In the genomic region with DNA sequence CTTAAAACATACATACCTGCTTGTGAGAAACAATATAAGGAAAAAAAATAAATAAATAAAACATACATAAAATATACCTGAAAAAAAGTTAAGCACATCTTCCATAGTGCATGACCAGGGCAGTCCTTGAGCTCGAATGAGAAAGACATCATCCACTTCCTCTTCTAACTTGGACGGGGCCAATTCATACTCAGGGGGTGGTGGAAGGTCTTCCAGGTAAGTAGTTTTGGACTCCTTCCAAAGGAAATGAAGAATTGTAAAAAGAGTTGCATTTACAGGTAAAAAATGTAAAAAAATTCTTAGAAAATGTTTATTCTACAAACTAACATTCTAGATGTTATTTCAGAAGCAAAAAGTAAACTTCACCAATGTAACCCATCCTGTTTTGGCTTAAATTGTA, we compare ENCODE assay signal across 23 cellular contexts. TPM values are rescaled to one million over a fixed set of nuclear protein-coding genes. Genes with fewer than 3 reads are reported as not detected.
DNase-seq lines count a peak whose midpoint lies in the region; ATAC-seq and TF ChIP-seq lines count a peak whose summit lies in the region.
"Had no signal": no experiment of that assay in that cellular context is flagged by ENCODE, and none has a peak within 500 bp of the region (broad histone marks: within the 10 kb centered on the region; RNA-seq: fewer than 3 reads in every experiment).

No MANE protein-coding gene starts in this region.

- POLR2A ChIA-PET in activated CD4-positive, alpha-beta memory T cell treated with anti-CD3 and anti-CD28 coated beads, Interleukin-2, amount 10 ng/mL, durations not matched to agents 7 days and 5 days (lab: Charles Lee): interaction anchor here (1.7 to 3.9 kb wide), 2 partner anchors 102 to 131 kb away, joined by 3 to 33 read pairs; no protein-coding TSS in a partner anchor

- no peak for ATAC-seq in CD4-positive, CD25-positive, alpha-beta regulatory T cell (ENCODE audit: low read depth in 2 of 2)
- ATAC-seq: left ventricle myocardium superior, psoas muscle, upper lobe of right lung had no signal

- no peaks in the 10 kb centered on the region for H3K9me2 ChIP-seq in DOHH2 (replicated peaks; ENCODE audit: control insufficient read depth, low read length)
- H3K9me2 ChIP-seq in SU-DHL-6 (replicated peaks; ENCODE audit: insufficient read depth, low read length): no peaks in the 10 kb centered on the region
- H3K9me2 ChIP-seq in hepatocyte (replicated peaks; ENCODE audit: insufficient read depth): no peaks in the 10 kb centered on the region

- H3F3A ChIP-seq in DOHH2 (ENCODE audit: control insufficient read depth, insufficient read depth) (peaks cover 5% of the 10 kb centered on the region), SU-DHL-6 (ENCODE audit: insufficient read depth) (no peaks in the 10 kb centered on the region; the same call in 1 of the 2 replicates)

- H3K9ac ChIP-seq in SU-DHL-6 (ENCODE audit: low read length): no peak overlapping the region

- peaks cover 18 to 49% (median 32%) of the 10 kb centered on the region in 4 donors for H3K4me1 Mint-ChIP-seq in CD4-positive, CD25-positive, alpha-beta regulatory T cell
- peaks cover 30% of the 10 kb centered on the region for H3K4me1 Mint-ChIP-seq in activated CD4-positive, alpha-beta memory T cell treated with anti-CD3 and anti-CD28 coated beads, Interleukin-2, amount 10 ng/mL, durations not matched to agents 7 days and 5 days

- H3K36me3 Mint-ChIP-seq in CD4-positive, CD25-positive, alpha-beta regulatory T cell: peaks cover 33% of the 10 kb centered on the region
- H3K36me3 Mint-ChIP-seq in activated CD4-positive, alpha-beta memory T cell treated with anti-CD3 and anti-CD28 coated beads, Interleukin-2, amount 10 ng/mL, durations not matched to agents 7 days and 5 days (ENCODE audit: low read depth): peaks cover 45% of the 10 kb centered on the region

- no peak for TF ChIP-seq CTCF in DOHH2 (IDR thresholded peaks at IDR 0.05; ENCODE audit: low read depth, low read length, poor library complexity, severe bottlenecking)
- TF ChIP-seq CTCF in SU-DHL-6 (IDR thresholded peaks at IDR 0.05; ENCODE audit: insufficient read depth, low read length, poor library complexity, severe bottlenecking): no peak
- no peak for TF ChIP-seq CTCF in hepatocyte (IDR thresholded peaks at IDR 0.05; ENCODE audit: poor library complexity)

- peak overlapping the region in 1 of 3 donors; percentile 52 for H3K27ac Mint-ChIP-seq in CD4-positive, CD25-positive, alpha-beta regulatory T cell
- H3K27ac Mint-ChIP-seq in activated CD4-positive, alpha-beta memory T cell treated with anti-CD3 and anti-CD28 coated beads, Interleukin-2, amount 10 ng/mL, durations not matched to agents 7 days and 5 days: no peak overlapping the region

- H3K27me3 Mint-ChIP-seq in CD4-positive, CD25-positive, alpha-beta regulatory T cell: no peaks in the 10 kb centered on the region
- no peaks in the 10 kb centered on the region for H3K27me3 Mint-ChIP-seq in activated CD4-positive, alpha-beta memory T cell treated with anti-CD3 and anti-CD28 coated beads, Interleukin-2, amount 10 ng/mL, durations not matched to agents 7 days and 5 days
- H3K27me3 Mint-ChIP-seq: IgD-negative memory B cell had no signal

- peak overlapping the region; percentile 81 for H3K4me2 ChIP-seq in DOHH2 (ENCODE audit: low read length)
- H3K4me2 ChIP-seq in SU-DHL-6 (ENCODE audit: low read depth, low read length, poor library complexity, severe bottlenecking): peak overlapping the region; percentile 82
- H3K4me2 ChIP-seq in hepatocyte: peak overlapping the region; percentile 98

- H3K9me3 ChIP-seq in CD4-positive, CD25-positive, alpha-beta regulatory T cell (ENCODE audit: control insufficient read depth in 2 of 2, low read length in 2 of 2): no peaks in the 10 kb centered on the region
- H3K9me3 ChIP-seq in DOHH2 (ENCODE audit: control insufficient read depth, insufficient read depth, low read length) (no peaks in the 10 kb centered on the region), SU-DHL-6 (ENCODE audit: insufficient read depth, low read length) (no peaks in the 10 kb centered on the region), hepatocyte (ENCODE audit: low read depth) (no peaks in the 10 kb centered on the region)
- H3K9me3 ChIP-seq: psoas muscle, SJCRH30, upper lobe of right lung had no signal

- WGBS in hepatocyte (ENCODE audit: low lambda C conversion rate, missing lambda C conversion rate): 93% methylated on average over 2 of the region's 2 CpGs

- H3K4me3 Mint-ChIP-seq in CD4-positive, CD25-positive, alpha-beta regulatory T cell: peak overlapping the region in 3 of 4 donors; percentile 74 to 97 (median 94)
- no peak overlapping the region for H3K4me3 Mint-ChIP-seq in activated CD4-positive, alpha-beta memory T cell treated with anti-CD3 and anti-CD28 coated beads, Interleukin-2, amount 10 ng/mL, durations not matched to agents 7 days and 5 days

- H3K27me3 ChIP-seq in CD4-positive, CD25-positive, alpha-beta regulatory T cell (ENCODE audit: control insufficient read depth, insufficient read depth, low read length): no peaks in the 10 kb centered on the region
- H3K27me3 ChIP-seq in DOHH2 (ENCODE audit: control insufficient read depth, low read length) (no peaks in the 10 kb centered on the region), SU-DHL-6 (ENCODE audit: low read length) (no peaks in the 10 kb centered on the region), hepatocyte (no peaks in the 10 kb centered on the region)
- H3K27me3 ChIP-seq: dorsolateral prefrontal cortex, SJCRH30, upper lobe of right lung had no signal

- H2AFZ ChIP-seq in SU-DHL-6 (ENCODE audit: low read depth, low read length, severe bottlenecking) (no peak overlapping the region), hepatocyte (no peak overlapping the region)

- H3K79me2 ChIP-seq in DOHH2 (ENCODE audit: control insufficient read depth, low read length) (peaks cover 81% of the 10 kb centered on the region), SU-DHL-6 (ENCODE audit: insufficient read depth, low read length) (peaks cover 45% of the 10 kb centered on the region), hepatocyte (peaks cover 75% of the 10 kb centered on the region)

- H3K27ac ChIP-seq in CD4-positive, CD25-positive, alpha-beta regulatory T cell (ENCODE audit: insufficient read depth, low read length, poor library complexity, severe bottlenecking): no peak overlapping the region
- H3K27ac ChIP-seq in DOHH2 (ENCODE audit: low read depth, low read length) (no peak overlapping the region), SU-DHL-6 (ENCODE audit: low read depth, low read length) (no peak overlapping the region), hepatocyte (no peak overlapping the region)
- H3K27ac ChIP-seq: epithelial cell of prostate, HL-60, psoas muscle, SJCRH30, skin epidermis, upper lobe of right lung had no signal

- H4K20me1 ChIP-seq in DOHH2 (ENCODE audit: control insufficient read depth, insufficient read depth, low read depth, low read length) (peaks cover 22% of the 10 kb centered on the region), SU-DHL-6 (ENCODE audit: low read depth, low read length) (no peaks in the 10 kb centered on the region), hepatocyte (ENCODE audit: insufficient read depth, poor library complexity, severe bottlenecking) (peaks cover 59% of the 10 kb centered on the region)

- CTCF ChIA-PET in activated CD4-positive, alpha-beta memory T cell treated with anti-CD3 and anti-CD28 coated beads, Interleukin-2, amount 10 ng/mL, durations not matched to agents 7 days and 5 days (lab: Charles Lee): interaction anchor here (1.9 kb wide), 1 partner anchor 147 kb away, joined by 5 read pairs; no protein-coding TSS in a partner anchor

- H3K4me1 ChIP-seq in CD4-positive, CD25-positive, alpha-beta regulatory T cell (ENCODE audit: control insufficient read depth, insufficient read depth, low read length, poor library complexity, severe bottlenecking): peaks cover 30% of the 10 kb centered on the region
- peaks cover 38% of the 10 kb centered on the region for H3K4me1 ChIP-seq in DOHH2 (ENCODE audit: control insufficient read depth, low read length)
- peaks cover 7% of the 10 kb centered on the region for H3K4me1 ChIP-seq in hepatocyte (ENCODE audit: insufficient read depth)
- H3K4me1 ChIP-seq: SJCRH30 had no signal

- H3K9me3 Mint-ChIP-seq in CD4-positive, CD25-positive, alpha-beta regulatory T cell: no peaks in the 10 kb centered on the region
- no peaks in the 10 kb centered on the region for H3K9me3 Mint-ChIP-seq in activated CD4-positive, alpha-beta memory T cell treated with anti-CD3 and anti-CD28 coated beads, Interleukin-2, amount 10 ng/mL, durations not matched to agents 7 days and 5 days
- H3K9me3 Mint-ChIP-seq: IgD-negative memory B cell had no signal

- no peak for DNase-seq in CD4-positive, CD25-positive, alpha-beta regulatory T cell
- no peak for DNase-seq in hepatocyte (ENCODE audit: low spot score)
- no peak for DNase-seq in activated CD4-positive, alpha-beta memory T cell treated with anti-CD3 and anti-CD28 coated beads, Interleukin-2, amount 10 ng/mL, durations not matched to agents 7 days and 5 days
- no peak for DNase-seq in DMS153 treated with DMSO at 0.1 percent for 48 hours (lab: John Stamatoyannopoulos, UW; ENCODE audit: unreplicated experiment)
- no peak for DNase-seq in MV-4-11 (lab: John Stamatoyannopoulos, UW)
- DNase-seq: activated CD4-positive, CD25-positive, alpha-beta regulatory T cell; activated CD8-positive, alpha-beta memory T cell treated with anti-CD3 and anti-CD28 coated beads for 24 hours; amniotic stem cell; dorsolateral prefrontal cortex; left ventricle myocardium superior; NCI-H187; NCI-H2227 treated with DMSO at 0.1 percent for 48 hours; NCI-H774; psoas muscle; SJCRH30; stimulated activated CD4-positive, alpha-beta T cell treated with anti-CD3 and anti-CD28 coated beads, Interleukin-4, amount 100 ng/mL, for 1 hour; upper lobe of right lung had no signal

- peaks cover 34% of the 10 kb centered on the region for H3K36me3 ChIP-seq in CD4-positive, CD25-positive, alpha-beta regulatory T cell (ENCODE audit: control insufficient read depth, insufficient read depth, low read length)
- peaks cover 69% of the 10 kb centered on the region for H3K36me3 ChIP-seq in DOHH2 (ENCODE audit: control insufficient read depth, low read length)
- peaks cover 6% of the 10 kb centered on the region; the same call in 1 of the 2 replicates for H3K36me3 ChIP-seq in SU-DHL-6 (ENCODE audit: low read length)
- H3K36me3 ChIP-seq in hepatocyte (replicated peaks; ENCODE audit: insufficient read depth, low read depth): peaks cover 4% of the 10 kb centered on the region

- H3K4me3 ChIP-seq in CD4-positive, CD25-positive, alpha-beta regulatory T cell (ENCODE audit: low read depth, low read length): peak overlapping the region; percentile 55
- H3K4me3 ChIP-seq in DOHH2 (ENCODE audit: low read length): peak overlapping the region; percentile 93
- H3K4me3 ChIP-seq in SU-DHL-6 (ENCODE audit: insufficient read depth, low read length, poor library complexity, severe bottlenecking): no peak overlapping the region
- H3K4me3 ChIP-seq in hepatocyte: no peak overlapping the region
- H3K4me3 ChIP-seq: psoas muscle, SJCRH30, skin epidermis, upper lobe of right lung had no signal

RNA-seq across cellular contexts. Expression of a gene that starts 3.6 kb away (rescaled TPM):
- total RNA-seq in CD4-positive, CD25-positive, alpha-beta regulatory T cell: 46.0 TPM
- polyA plus RNA-seq in CD4-positive, CD25-positive, alpha-beta regulatory T cell: 100 to 1,000 TPM; 101 to 115 (median 110) TPM
- 85.1 and 85.4 TPM in 2 replicates for total RNA-seq in hepatocyte
- polyA plus RNA-seq in hepatocyte: 78.2 and 80.0 TPM in 2 replicates
- total RNA-seq in activated CD4-positive, alpha-beta memory T cell treated with anti-CD3 and anti-CD28 coated beads, Interleukin-2, amount 10 ng/mL, durations not matched to agents 7 days and 5 days: 10 to 100 TPM; 63.5 to 63.8 TPM

Comparison
In these comparisons a context has a peak if more than half of its experiments do, and no peak if none do; other contexts are left out.
1. H3K4me3 ChIP-seq: peak in CD4-positive, CD25-positive, alpha-beta regulatory T cell (single experiment) and DOHH2 (single experiment); none in SU-DHL-6 (single experiment) and hepatocyte (single experiment).
2. Peak in every context shown above with its lines, with median percentiles within 50 percentile points of each other: H3K4me2 ChIP-seq.